In the genomic region with DNA sequence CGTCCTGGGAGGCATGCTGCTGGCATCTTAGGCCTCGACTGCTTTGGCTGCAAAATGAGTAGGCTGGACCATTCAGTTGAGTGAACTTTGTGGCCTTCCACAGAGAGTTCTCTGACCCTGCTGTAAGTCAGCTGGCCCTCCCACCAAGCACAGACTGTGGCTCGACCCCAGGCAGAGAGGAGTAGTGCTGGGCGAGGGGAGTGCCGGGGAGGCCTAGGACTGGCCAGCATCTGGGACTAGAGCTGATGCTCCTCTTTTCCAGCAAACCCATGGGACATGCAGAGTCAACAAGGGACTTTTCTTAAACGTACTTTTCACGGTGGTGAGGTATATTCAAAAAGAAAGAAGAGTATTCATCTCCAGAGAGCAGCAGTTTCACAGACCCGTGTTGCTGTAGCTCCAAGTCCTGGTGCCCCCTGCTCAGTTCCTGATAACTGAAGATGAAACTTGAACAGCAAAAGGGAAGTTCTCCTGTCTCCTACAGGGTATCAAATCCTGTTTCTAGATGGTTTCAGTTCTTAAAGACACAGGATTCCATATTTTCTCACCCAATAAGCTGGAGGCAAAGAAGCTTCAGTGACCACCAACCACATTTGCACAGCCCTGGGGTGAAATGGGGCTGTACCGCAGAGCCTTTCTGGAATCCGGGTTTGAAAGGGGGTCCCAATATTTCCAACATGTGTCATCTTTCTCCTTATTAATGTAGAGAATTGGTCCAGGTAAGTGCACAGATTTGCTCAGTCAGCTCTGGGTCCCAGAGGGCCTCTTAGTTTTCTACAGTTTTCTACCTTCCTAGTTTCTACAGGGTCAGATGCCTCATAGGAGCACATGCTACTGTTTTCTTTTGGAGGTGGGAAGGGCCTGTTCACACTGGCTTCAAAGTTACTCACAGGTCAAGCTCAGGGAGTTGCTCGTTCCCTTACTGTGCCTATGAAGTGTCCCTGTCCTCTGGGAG, we compare ENCODE assay signal across 9 cellular contexts. TPM values are rescaled to one million over a fixed set of nuclear protein-coding genes. Genes with fewer than 3 reads are reported as not detected.
DNase-seq lines count a peak whose midpoint lies in the region; ATAC-seq and TF ChIP-seq lines count a peak whose summit lies in the region.
"Had no signal": no experiment of that assay in that cellular context is flagged by ENCODE, and none has a peak within 500 bp of the region (broad histone marks: within the 10 kb centered on the region; RNA-seq: fewer than 3 reads in every experiment).

No MANE protein-coding gene starts in this region.

- no peak overlapping the region for H3K4me3 Mint-ChIP-seq in activated naive CD4-positive, alpha-beta T cell treated with anti-CD3 and anti-CD28 coated beads for 36 hours

- ATAC-seq in HG02798 (IDR thresholded peaks at IDR 0.05; ENCODE audit: poor library complexity, unreplicated experiment): peak; percentile 62
- ATAC-seq in stimulated activated naive CD8-positive, alpha-beta T cell treated with anti-CD3 and anti-CD28 coated beads, Interleukin-15, Interleukin-2, amounts not matched to agents 100 U/mL and 50 U/mL, for 24 hours: peak; percentile 65

- H3K4me3 ChIP-seq in OCI-LY7 (ENCODE audit: low read depth, low read length, poor library complexity, severe bottlenecking): no peak overlapping the region

- CTCF ChIA-PET in activated naive CD4-positive, alpha-beta T cell treated with anti-CD3 and anti-CD28 coated beads for 36 hours (lab: Charles Lee): interaction anchor here (0.7 to 2.4 kb wide), 6 partner anchors 11 to 201 kb away, joined by 3 to 18 read pairs (median 4); no protein-coding TSS in a partner anchor
- CTCF ChIA-PET in OCI-LY7 (lab: Charles Lee; ENCODE audit: unreplicated experiment): interaction anchor here (0.5 to 0.6 kb wide), 2 partner anchors 94 to 200 kb away, joined by 3 read pairs; no protein-coding TSS in a partner anchor

- peak; percentile 50 for DNase-seq in activated naive CD4-positive, alpha-beta T cell treated with anti-CD3 and anti-CD28 coated beads for 36 hours
- no peak for DNase-seq in activated naive CD4-positive, alpha-beta T cell treated with anti-CD3 and anti-CD28 coated beads, Interleukin-2, amount 50 U/mL, for 16 hours
- DNase-seq in OCI-LY7 (ENCODE audit: low spot score) (peak; percentile 23), cortex of kidney (lab: John Stamatoyannopoulos, UW) (no peak), NCI-H128 (lab: John Stamatoyannopoulos, UW; ENCODE audit: unreplicated experiment) (no peak)
- DNase-seq in stimulated activated naive CD8-positive, alpha-beta T cell treated with anti-CD3 and anti-CD28 coated beads, Interleukin-15, Interleukin-2, amounts not matched to agents 100 U/mL and 50 U/mL, for 24 hours: peak; percentile 33
- no peak for DNase-seq in stimulated activated CD4-positive, alpha-beta T cell treated with anti-CD3 and anti-CD28 coated beads, Interleukin-12 subunit alpha, Interleukin-12 subunit beta, amount 100 ng/mL, for 4 hours
- DNase-seq: AML-193 had no signal

- no peak overlapping the region for H3K27ac Mint-ChIP-seq in activated naive CD4-positive, alpha-beta T cell treated with anti-CD3 and anti-CD28 coated beads for 36 hours

- peaks cover 28% of the 10 kb centered on the region for H3K4me1 ChIP-seq in OCI-LY7 (ENCODE audit: insufficient read depth, low read length, poor library complexity, severe bottlenecking)

- H2AFZ ChIP-seq in OCI-LY7 (ENCODE audit: low read length): peak overlapping the region; percentile 39; the same call in 1 of the 2 replicates

- H3K36me3 ChIP-seq in OCI-LY7 (ENCODE audit: insufficient read depth, low read length): no peaks in the 10 kb centered on the region

- no peak overlapping the region for H3K27ac ChIP-seq in OCI-LY7 (ENCODE audit: low read depth, low read length, poor library complexity, severe bottlenecking)

- H3K79me2 ChIP-seq in OCI-LY7 (ENCODE audit: insufficient read depth, low read depth, low read length): no peaks in the 10 kb centered on the region

- H3K27me3 Mint-ChIP-seq in activated naive CD4-positive, alpha-beta T cell treated with anti-CD3 and anti-CD28 coated beads for 36 hours (ENCODE audit: low read depth): peaks cover 3% of the 10 kb centered on the region

- POLR2A ChIA-PET in OCI-LY7 (lab: Charles Lee): interaction anchor here (0.6 kb wide), 1 partner anchor 369 kb away, joined by 3 read pairs; no protein-coding TSS in a partner anchor

- TF ChIP-seq CTCF in OCI-LY7 (conservative IDR thresholded peaks at IDR 0.05; ENCODE audit: low read length): no peak

- BruUV-seq in OCI-LY7 (replicated peaks; lab: Mats Ljungman, UMichigan): no TSS peak

- no peaks in the 10 kb centered on the region for H3K9me3 ChIP-seq in OCI-LY7 (ENCODE audit: low read length)

- no peaks in the 10 kb centered on the region for H3K9me3 Mint-ChIP-seq in activated naive CD4-positive, alpha-beta T cell treated with anti-CD3 and anti-CD28 coated beads for 36 hours

- H3K36me3 Mint-ChIP-seq in activated naive CD4-positive, alpha-beta T cell treated with anti-CD3 and anti-CD28 coated beads for 36 hours (ENCODE audit: low read depth): no peaks in the 10 kb centered on the region

- no peaks in the 10 kb centered on the region for H4K20me1 ChIP-seq in OCI-LY7 (ENCODE audit: insufficient read depth, low read length)

- H3K4me1 Mint-ChIP-seq in activated naive CD4-positive, alpha-beta T cell treated with anti-CD3 and anti-CD28 coated beads for 36 hours (ENCODE audit: low read depth): peaks cover 30% of the 10 kb centered on the region

- no peaks in the 10 kb centered on the region for H3K9me2 ChIP-seq in OCI-LY7 (ENCODE audit: insufficient read depth, low read length)

- H3K4me2 ChIP-seq in OCI-LY7 (ENCODE audit: low read length): 0 out of 2 replicates have a peak overlapping the region, but pooled peaks have one; percentile 1

- intact Hi-C loops in activated naive CD4-positive, alpha-beta T cell treated with anti-CD3 and anti-CD28 coated beads for 36 hours (cut with micrococcal nuclease): no loop called here
- intact Hi-C loops in OCI-LY7 (cut with micrococcal nuclease; ENCODE audit: unreplicated experiment): no loop called here

RNA-seq across cellular contexts. Expression of gene BATF3, which starts 20.9 kb away (rescaled TPM):
- 10 to 100 TPM; 26.7 to 27.1 TPM for total RNA-seq in activated naive CD4-positive, alpha-beta T cell treated with anti-CD3 and anti-CD28 coated beads for 36 hours
- 2.1 and 2.3 TPM in 2 replicates for total RNA-seq in OCI-LY7 (2014; rRNA removed; shearing (Covaris generic))
- total RNA-seq in OCI-LY7 (2022): 3.1 and 4.2 TPM in 2 replicates

Comparison
In these comparisons a context has a peak if more than half of its experiments do, and no peak if none do; other contexts are left out.
1. DNase-seq: peak in activated naive CD4-positive, alpha-beta T cell treated with anti-CD3 and anti-CD28 coated beads for 36 hours (single experiment), OCI-LY7 (single experiment) and stimulated activated naive CD8-positive, alpha-beta T cell treated with anti-CD3 and anti-CD28 coated beads, Interleukin-15, Interleukin-2, amounts not matched to agents 100 U/mL and 50 U/mL, for 24 hours (single experiment); none in activated naive CD4-positive, alpha-beta T cell treated with anti-CD3 and anti-CD28 coated beads, Interleukin-2, amount 50 U/mL, for 16 hours (single experiment), cortex of kidney (single experiment), stimulated activated CD4-positive, alpha-beta T cell treated with anti-CD3 and anti-CD28 coated beads, Interleukin-12 subunit alpha, Interleukin-12 subunit beta, amount 100 ng/mL, for 4 hours (single experiment) and NCI-H128 (single experiment).
2. RNA of gene BATF3, which starts 20.9 kb away (total RNA-seq): 26.7 to 27.1 TPM in activated naive CD4-positive, alpha-beta T cell treated with anti-CD3 and anti-CD28 coated beads for 36 hours; 2.1 to 4.2 TPM in OCI-LY7; every median in the first group is over 4 times any median in the second.